In the genomic region with DNA sequence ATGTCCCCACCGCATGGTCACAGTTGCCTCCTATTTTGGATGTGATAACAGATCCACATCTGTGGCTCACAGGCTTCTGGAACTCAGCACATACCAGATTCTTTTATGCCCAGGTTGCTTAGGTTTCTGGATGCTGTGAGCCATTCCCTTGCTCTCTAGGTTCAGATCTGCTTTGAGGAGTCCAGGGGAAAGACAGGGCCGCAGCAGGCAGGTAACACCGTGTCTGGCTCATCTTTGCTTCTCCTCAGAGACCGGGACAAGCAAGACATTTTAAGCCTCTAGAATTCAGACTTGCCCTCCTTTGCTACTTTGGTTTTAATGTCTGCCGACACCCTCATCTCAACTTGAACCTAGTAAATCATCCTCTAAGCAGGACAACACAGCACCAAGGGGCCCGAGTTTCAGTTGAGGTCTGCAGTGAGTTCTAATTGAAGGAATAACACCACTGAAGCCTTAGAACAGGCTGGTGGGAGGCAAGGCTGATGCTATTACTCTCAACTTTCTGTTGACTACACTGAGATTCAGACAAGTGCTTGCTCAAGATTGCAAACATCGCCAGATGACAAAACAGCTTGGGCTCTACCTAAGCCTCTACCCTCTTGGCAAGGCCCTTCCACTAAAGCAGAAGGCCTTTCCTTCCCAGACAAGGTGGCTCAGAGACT, we compare ENCODE assay signal across 1 cellular context.
TF ChIP-seq lines count a peak whose summit lies in the region.

No MANE protein-coding gene starts in this region.

TF ChIP-seq in K562, 482 proteins besides CTCF, POLR2A, EP300 and RAD21:
- no peak for TF ChIP-seq HNRNPH1 (optimal IDR thresholded peaks at IDR 0.05; ENCODE audit: low read depth, low read length)
